In genomic region chr1:157781048-157781447, GRCh38 we compare ENCODE assay signal across 16 cellular contexts. TPM values are rescaled to one million over a fixed set of nuclear protein-coding genes. Genes with fewer than 3 reads are reported as not detected.
DNase-seq lines count a peak whose midpoint lies in the region; ATAC-seq and TF ChIP-seq lines count a peak whose summit lies in the region.
"Had no signal": no experiment of that assay in that cellular context is flagged by ENCODE, and none has a peak within 500 bp of the region (broad histone marks: within the 10 kb centered on the region; RNA-seq: fewer than 3 reads in every experiment).

No MANE protein-coding gene starts in this region.

- H3K4me1 ChIP-seq in transverse colon: peaks cover 0 to 11% (median 0%) of the 10 kb centered on the region in 4 donors

- H3K27me3 ChIP-seq in transverse colon: no peaks in the 10 kb centered on the region

- TF ChIP-seq POLR2A in transverse colon (IDR thresholded peaks at IDR 0.05) (no peak), lower leg skin (IDR thresholded peaks at IDR 0.05) (no peak)

- H3K4me1 Mint-ChIP-seq in activated naive CD8-positive, alpha-beta T cell treated with anti-CD3 and anti-CD28 coated beads, Interleukin-2, amount 50 U/mL, for 24 hours: peaks cover 21% of the 10 kb centered on the region
- H3K4me1 Mint-ChIP-seq in activated naive CD8-positive, alpha-beta T cell treated with anti-CD3 and anti-CD28 coated beads for 36 hours: peaks cover 10% of the 10 kb centered on the region

- H3K27ac ChIP-seq in transverse colon: peak overlapping the region in 1 of 4 donors; percentile 11
- H3K27ac ChIP-seq: coronary artery had no signal

- no peaks in the 10 kb centered on the region for H3K9me3 ChIP-seq in transverse colon

- H3K9me3 Mint-ChIP-seq in activated naive CD8-positive, alpha-beta T cell treated with anti-CD3 and anti-CD28 coated beads, Interleukin-2, amount 50 U/mL, for 24 hours: peaks cover 2% of the 10 kb centered on the region
- no peaks in the 10 kb centered on the region for H3K9me3 Mint-ChIP-seq in activated naive CD8-positive, alpha-beta T cell treated with anti-CD3 and anti-CD28 coated beads for 36 hours
- H3K9me3 Mint-ChIP-seq: GM23338 had no signal

- no peak for DNase-seq in activated naive CD8-positive, alpha-beta T cell treated with anti-CD3 and anti-CD28 coated beads, Interleukin-2, amount 50 U/mL, for 24 hours
- DNase-seq in activated naive CD8-positive, alpha-beta T cell treated with anti-CD3 and anti-CD28 coated beads for 36 hours: no peak
- peak; percentile 30 for DNase-seq in transverse colon
- DNase-seq in lower leg skin (ENCODE audit: low spot score in 2 of 2): no peak
- DNase-seq in NCI-H748 (lab: John Stamatoyannopoulos, UW; ENCODE audit: unreplicated experiment): no peak
- no peak for DNase-seq in activated naive CD4-positive, alpha-beta T cell treated with Interleukin-2 at 50 U/mL for 16 hours
- DNase-seq: ACHN; activated CD4-positive, alpha-beta T cell treated with anti-CD3 and anti-CD28 coated beads for 4 hours; activated naive CD4-positive, alpha-beta T cell treated with anti-CD3 and anti-CD28 coated beads, Interleukin-2, amount 50 U/mL, for 16 hours; left cardiac atrium had no signal

- H3K36me3 Mint-ChIP-seq in activated naive CD8-positive, alpha-beta T cell treated with anti-CD3 and anti-CD28 coated beads, Interleukin-2, amount 50 U/mL, for 24 hours (ENCODE audit: low read depth): no peaks in the 10 kb centered on the region
- no peaks in the 10 kb centered on the region for H3K36me3 Mint-ChIP-seq in activated naive CD8-positive, alpha-beta T cell treated with anti-CD3 and anti-CD28 coated beads for 36 hours

- in situ Hi-C loops in transverse colon (cut with MboI; ENCODE audit: low pct_ligation_motif_present in 1 of 4, low pct_unique_long_range_greater_than_20kb in 1 of 4, low sequenced_read_pairs in 3 of 4): no loop called here

- TF ChIP-seq CTCF in transverse colon (IDR thresholded peaks at IDR 0.05) (no peak), lower leg skin (IDR thresholded peaks at IDR 0.05) (no peak)

- TF ChIP-seq EP300 in transverse colon (IDR thresholded peaks at IDR 0.05; ENCODE audit: low read depth): no peak

- ATAC-seq in activated naive CD8-positive, alpha-beta T cell treated with anti-CD3 and anti-CD28 coated beads, Interleukin-2, amount 50 U/mL, for 24 hours: no peak
- peak; percentile 64 for ATAC-seq in HG02759 (IDR thresholded peaks at IDR 0.05; ENCODE audit: unreplicated experiment)
- peak; percentile 55 for ATAC-seq in HG03571 (IDR thresholded peaks at IDR 0.05; ENCODE audit: unreplicated experiment)
- ATAC-seq: GM23338, HepG2, left cardiac atrium, Right ventricle myocardium inferior had no signal

- peaks cover 4% of the 10 kb centered on the region for H3K27me3 Mint-ChIP-seq in activated naive CD8-positive, alpha-beta T cell treated with anti-CD3 and anti-CD28 coated beads, Interleukin-2, amount 50 U/mL, for 24 hours
- peaks cover 7% of the 10 kb centered on the region for H3K27me3 Mint-ChIP-seq in activated naive CD8-positive, alpha-beta T cell treated with anti-CD3 and anti-CD28 coated beads for 36 hours

- peak overlapping the region; percentile 23 for H3K27ac Mint-ChIP-seq in activated naive CD8-positive, alpha-beta T cell treated with anti-CD3 and anti-CD28 coated beads, Interleukin-2, amount 50 U/mL, for 24 hours
- H3K27ac Mint-ChIP-seq in activated naive CD8-positive, alpha-beta T cell treated with anti-CD3 and anti-CD28 coated beads for 36 hours: no peak overlapping the region
- H3K27ac Mint-ChIP-seq: GM23338 had no signal

- WGBS in transverse colon (ENCODE audit: low coverage in 1 of 2), 2 donors: 15 to 31% methylated on average over 2 of the region's 2 CpGs
- 36 to 42% methylated on average over 2 of the region's 2 CpGs for WGBS in lower leg skin, 2 donors

- intact Hi-C loops in transverse colon (cut with DNase I; ENCODE audit: low total_unique reads): no loop called here
- intact Hi-C loops in lower leg skin (cut with DNase I; ENCODE audit: low total_unique reads): no loop called here

- H3K4me3 Mint-ChIP-seq in activated naive CD8-positive, alpha-beta T cell treated with anti-CD3 and anti-CD28 coated beads, Interleukin-2, amount 50 U/mL, for 24 hours: no peak overlapping the region
- H3K4me3 Mint-ChIP-seq in activated naive CD8-positive, alpha-beta T cell treated with anti-CD3 and anti-CD28 coated beads for 36 hours: no peak overlapping the region
- H3K4me3 Mint-ChIP-seq: GM23338 had no signal

- H3K4me3 ChIP-seq in transverse colon (no peak overlapping the region), lower leg skin (ENCODE audit: low read depth, poor library complexity, severe bottlenecking) (no peak overlapping the region)
- H3K4me3 ChIP-seq: coronary artery, GM23338 had no signal

- no peaks in the 10 kb centered on the region for H3K36me3 ChIP-seq in transverse colon

RNA-seq across cellular contexts. Expression of gene FCRL2, which starts 4.1 kb away (rescaled TPM):
- under 1 TPM; 0.12 to 0.26 TPM for total RNA-seq in activated naive CD8-positive, alpha-beta T cell treated with anti-CD3 and anti-CD28 coated beads for 36 hours
- total RNA-seq in transverse colon: 10 to 100 TPM in 1 of 4 donors, under 1 TPM in 2, not detected in 1; 0.37 to 10.8 (median 0.41) TPM
- not detected for total RNA-seq in lower leg skin
- total RNA-seq: GM23338, HepG2, left cardiac atrium, Right ventricle myocardium inferior had no signal

RNA-seq across cellular contexts. Expression of gene FCRL1, which starts 38.9 kb away (rescaled TPM):
- 1 to 10 TPM in 1 of 2 experiments, under 1 TPM in 1; 0.74 to 1.0 TPM for total RNA-seq in activated naive CD8-positive, alpha-beta T cell treated with anti-CD3 and anti-CD28 coated beads for 36 hours
- total RNA-seq in transverse colon (10 to 100 TPM in 1 of 4 donors, 1 to 10 TPM in 1, not detected in 2; 6.4 to 12.9 TPM), lower leg skin (not detected)
- total RNA-seq: GM23338, HepG2, Right ventricle myocardium inferior had no signal
